In genomic region chr6:111710439-111710838, GRCh38 we compare ENCODE assay signal across 8 cellular contexts.
DNase-seq lines count a peak whose midpoint lies in the region; ATAC-seq, FAIRE-seq and TF ChIP-seq lines count a peak whose summit lies in the region.

No MANE protein-coding gene starts in this region.

- POLR2A ChIA-PET in CD4-positive, alpha-beta memory T cell (lab: Charles Lee; ENCODE audit: partially characterized antibody): interaction anchor here (0.7 to 3.4 kb wide), 20 partner anchors 47 to 377 kb away, joined by 3 to 23 read pairs (median 4); partner anchors contain the start of genes FAM229B, FYN and REV3L
- POLR2A ChIA-PET in K562 (lab: Yijun Ruan, JAX): interaction anchor here (0.6 to 1.3 kb wide), 6 partner anchors 52 to 444 kb away, joined by 3 to 5 read pairs (median 3); no protein-coding TSS in a partner anchor

- ATAC-seq in K562 (no peak), natural killer cell (no peak), HG02981 (IDR thresholded peaks at IDR 0.05; ENCODE audit: unreplicated experiment) (no peak), GM18858 (IDR thresholded peaks at IDR 0.05; ENCODE audit: unreplicated experiment) (no peak)

- in situ Hi-C loops in K562 (cut with MboI): loop anchor here (25.0 kb wide), 1 partner anchor 602 kb away; no protein-coding TSS in a partner anchor

- peak overlapping the region in 3 of 8 donors; percentile 40 to 82 (median 47) for H3K4me3 Mint-ChIP-seq in CD4-positive, alpha-beta memory T cell
- peak overlapping the region; percentile 31 for H3K4me3 Mint-ChIP-seq in natural killer cell

- no peaks in the 10 kb centered on the region for H4K20me1 ChIP-seq in K562 (replicated peaks; ENCODE audit: control insufficient read depth, insufficient read depth, low read length)

- TF ChIP-seq POLR2A in K562 (conservative IDR thresholded peaks at IDR 0.05) (no peak), ovary (IDR thresholded peaks at IDR 0.05) (no peak)

- no peaks in the 10 kb centered on the region for H3K9me3 Mint-ChIP-seq in CD4-positive, alpha-beta memory T cell
- no peaks in the 10 kb centered on the region for H3K9me3 Mint-ChIP-seq in natural killer cell

- 74% methylated on average over 2 of the region's 2 CpGs for WGBS in K562 (ENCODE audit: insufficient coverage, low coverage, missing lambda C conversion rate)
- 83 to 87% (median 87%) methylated on average over 2 of the region's 2 CpGs for WGBS in ovary, 3 donors

- peaks cover 47 to 67% (median 54%) of the 10 kb centered on the region in 4 donors for H3K4me1 Mint-ChIP-seq in CD4-positive, alpha-beta memory T cell
- H3K4me1 Mint-ChIP-seq in natural killer cell: peaks cover 60 to 67% of the 10 kb centered on the region in 2 donors

- no peaks in the 10 kb centered on the region for H3K27me3 ChIP-seq in CD4-positive, alpha-beta memory T cell (ENCODE audit: insufficient read depth, low read length)
- H3K27me3 ChIP-seq in K562 (ENCODE audit: control insufficient read depth in 2 of 2, insufficient read depth in 2 of 2, low read length in 2 of 2) (peaks cover 3 to 15% of the 10 kb centered on the region in 2 experiments; a peak in 2 of 5 replicates), ovary (no peaks in the 10 kb centered on the region)

- TF ChIP-seq CTCF in K562 (IDR thresholded peaks at IDR 0.05 in 2 of 3, conservative IDR thresholded peaks at IDR 0.05 in 1 of 3; ENCODE audit: insufficient read depth in 2 of 3, low read depth in 1 of 3, low read length in 3 of 3): no peak
- TF ChIP-seq CTCF in natural killer cell (IDR thresholded peaks at IDR 0.05): no peak
- TF ChIP-seq CTCF in ovary (IDR thresholded peaks at IDR 0.05): no peak

- TF ChIP-seq EP300 in K562 (IDR thresholded peaks at IDR 0.05; ENCODE audit: low read length): no peak
- no peak for TF ChIP-seq EP300 in ovary (IDR thresholded peaks at IDR 0.05)

- no peaks in the 10 kb centered on the region for H3K9me3 ChIP-seq in CD4-positive, alpha-beta memory T cell (ENCODE audit: control insufficient read depth in 1 of 2, low read length in 2 of 2)
- H3K9me3 ChIP-seq in KOPT-K1 (ENCODE audit: insufficient read depth, low read length, poor library complexity, severe bottlenecking): no peaks in the 10 kb centered on the region
- no peaks in the 10 kb centered on the region for H3K9me3 ChIP-seq in K562 (replicated peaks; ENCODE audit: control insufficient read depth, insufficient read depth, low read depth, low read length)
- H3K9me3 ChIP-seq in ovary: no peaks in the 10 kb centered on the region

- H3K27ac ChIP-seq in CD4-positive, alpha-beta memory T cell (ENCODE audit: low read depth, low read length): peak overlapping the region; percentile 42
- peak overlapping the region; percentile 25 for H3K27ac ChIP-seq in KOPT-K1 (ENCODE audit: low read depth, low read length, poor library complexity, severe bottlenecking)
- no peak overlapping the region for H3K27ac ChIP-seq in K562 (ENCODE audit: extremely low read depth, low read depth, low read length)
- H3K27ac ChIP-seq in ovary: peak overlapping the region in 1 of 2 donors; percentile 60

- H3K4me1 ChIP-seq in CD4-positive, alpha-beta memory T cell (ENCODE audit: insufficient read depth, low read length): peaks cover 57% of the 10 kb centered on the region
- H3K4me1 ChIP-seq in K562 (replicated peaks in 1 of 2; ENCODE audit: control insufficient read depth in 2 of 2, insufficient read depth in 2 of 2, low read length in 2 of 2): no peaks in the 10 kb centered on the region
- H3K4me1 ChIP-seq in ovary (ENCODE audit: insufficient read depth): peaks cover 10% of the 10 kb centered on the region

- no peaks in the 10 kb centered on the region for H3K9me1 ChIP-seq in K562 (ENCODE audit: control insufficient read depth, insufficient read depth, low read length)

- no peak overlapping the region for H3K4me3 ChIP-seq in CD4-positive, alpha-beta memory T cell (ENCODE audit: low read length in 2 of 2)
- H3K4me3 ChIP-seq in K562 (no peak overlapping the region), ovary (no peak overlapping the region)

- H3K27ac Mint-ChIP-seq in CD4-positive, alpha-beta memory T cell: peak overlapping the region; percentile 91 to 97 (median 95)
- H3K27ac Mint-ChIP-seq in natural killer cell: peak overlapping the region; percentile 98 to 100

- DNase-seq in CD4-positive, alpha-beta memory T cell: no peak
- DNase-seq in K562 (ENCODE audit: extremely low read depth in 1 of 4, low spot score in 3 of 4) (no peak), natural killer cell (no peak), ovary (no peak)
- DNase-seq in stimulated activated CD8-positive, alpha-beta memory T cell treated with anti-CD3 and anti-CD28 coated beads, Interleukin-4, amount 100 ng/mL, for 48 hours: no peak

- CTCF ChIA-PET in CD4-positive, alpha-beta memory T cell (lab: Charles Lee; ENCODE audit: partially characterized antibody): interaction anchor here (0.8 to 4.3 kb wide), 43 partner anchors 10 to 453 kb away, joined by 3 to 81 read pairs (median 5); partner anchors contain the start of gene FYN
- CTCF ChIA-PET in K562 (lab: Yijun Ruan, JAX; ENCODE audit: low intra/inter-chr PET ratio): interaction anchor here (0.6 to 3.3 kb wide), 6 partner anchors 256 to 602 kb away, joined by 3 to 24 read pairs (median 12); no protein-coding TSS in a partner anchor

- TF ChIP-seq RAD21 in K562 (CRISPR knock-in tag; conservative IDR thresholded peaks at IDR 0.05 in 1 of 2, IDR thresholded peaks at IDR 0.05 in 1 of 2): no peak

- no peak for FAIRE-seq in K562 (lab: Jason Lieb, UNC)

- BruUV-seq in K562 (replicated peaks; lab: Mats Ljungman, UMichigan): no TSS peak

- peak overlapping the region; percentile 54; the same call in 1 of the 2 replicates for H2AFZ ChIP-seq in K562 (ENCODE audit: low read depth, low read length)

- peaks cover 55% of the 10 kb centered on the region for H3K36me3 ChIP-seq in CD4-positive, alpha-beta memory T cell (ENCODE audit: insufficient read depth, low read length)
- H3K36me3 ChIP-seq in KOPT-K1 (ENCODE audit: insufficient read depth, low read length) (peaks cover 74% of the 10 kb centered on the region), K562 (ENCODE audit: control insufficient read depth, insufficient read depth, low read length) (no peaks in the 10 kb centered on the region), ovary (no peaks in the 10 kb centered on the region)

- intact Hi-C loops in CD4-positive, alpha-beta memory T cell (cut with micrococcal nuclease): loop anchor here (1.0 to 10.0 kb wide), 11 partner anchors 14 to 454 kb away; partner anchors contain the start of gene FYN
- intact Hi-C loops in K562 (cut with micrococcal nuclease) (loop anchor here (1.0 to 5.0 kb wide), 5 partner anchors 162 to 453 kb away; partner anchors contain the start of gene FYN), natural killer cell (cut with micrococcal nuclease) (loop anchor here (1.0 to 2.0 kb wide), 6 partner anchors 94 to 453 kb away; partner anchors contain the start of gene FYN), ovary (cut with DNase I) (loop anchor here (2.0 to 5.0 kb wide), 3 partner anchors 286 to 332 kb away; no protein-coding TSS in a partner anchor)

- no peaks in the 10 kb centered on the region for H3K79me2 ChIP-seq in K562 (ENCODE audit: control insufficient read depth, insufficient read depth, low read length)

- no peak overlapping the region for H3K9ac ChIP-seq in K562 (ENCODE audit: insufficient read depth in 1 of 2, low read depth in 2 of 2, low read length in 2 of 2)

- no peak overlapping the region for H3K4me2 ChIP-seq in K562 (ENCODE audit: insufficient read depth, low read length)

- no peaks in the 10 kb centered on the region for H3K27me3 Mint-ChIP-seq in CD4-positive, alpha-beta memory T cell
- H3K27me3 Mint-ChIP-seq in natural killer cell (ENCODE audit: low read depth in 2 of 2): no peaks in the 10 kb centered on the region

- peaks cover 59 to 78% of the 10 kb centered on the region in 2 donors for H3K36me3 Mint-ChIP-seq in CD4-positive, alpha-beta memory T cell
- H3K36me3 Mint-ChIP-seq in natural killer cell: peaks cover 19% of the 10 kb centered on the region

TF ChIP-seq in K562, 482 proteins besides CTCF, POLR2A, EP300 and RAD21:
- TF ChIP-seq ZFPM2 (CRISPR knock-in tag; IDR thresholded peaks at IDR 0.05) (no peak), HNRNPUL1 (IDR thresholded peaks at IDR 0.05; ENCODE audit: low read length) (no peak), ZBTB12 (CRISPR knock-in tag; IDR thresholded peaks at IDR 0.05) (no peak), KDM4B (IDR thresholded peaks at IDR 0.05; ENCODE audit: borderline replicate concordance in 2 of 2, low read depth in 1 of 2) (no peak), JUN (IDR thresholded peaks at IDR 0.05; ENCODE audit: borderline replicate concordance, low read depth, low read length) (no peak), JUN (CRISPR knock-in tag; IDR thresholded peaks at IDR 0.05; ENCODE audit: borderline replicate concordance) (no peak)
TF ChIP-seq in K562: peak in this region for 0.
